In the genomic region with DNA sequence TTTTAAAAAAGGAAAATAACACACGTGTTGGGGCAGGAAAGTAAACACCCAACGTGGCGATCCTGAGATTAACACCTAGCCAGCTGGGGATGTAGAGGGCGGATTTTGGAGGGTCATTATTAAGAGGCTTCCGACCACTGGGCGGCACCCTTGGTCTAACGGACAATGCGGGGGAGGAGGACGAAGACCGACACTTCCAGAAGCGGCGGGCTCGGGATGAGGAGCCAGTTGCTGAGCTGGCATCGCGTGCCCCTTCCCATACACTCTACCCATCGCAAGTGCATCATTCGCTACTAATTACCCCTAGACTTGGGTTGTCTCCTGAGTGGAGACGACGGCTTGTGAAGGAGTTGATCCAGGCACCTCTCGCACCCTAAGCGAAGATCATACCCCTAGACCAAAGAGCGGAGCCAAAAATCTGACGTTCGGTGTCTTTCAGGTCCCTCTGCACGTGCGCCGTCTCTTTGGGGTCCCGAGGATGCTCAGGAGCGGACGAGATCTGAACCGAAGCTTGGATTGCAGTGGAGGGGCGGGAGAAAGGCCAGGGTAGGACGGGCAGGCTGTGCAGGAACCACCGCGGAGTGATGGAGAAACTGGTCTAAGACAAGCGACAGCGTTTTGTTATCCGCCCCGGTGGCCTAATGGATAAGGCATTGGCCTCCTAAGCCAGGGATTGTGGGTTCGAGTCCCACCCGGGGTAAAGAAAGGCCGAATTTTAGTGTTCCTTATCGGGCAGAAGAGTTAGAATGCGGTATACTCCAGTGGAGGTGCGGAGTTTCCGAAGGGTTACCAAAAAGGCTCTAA, we compare ENCODE assay signal across 1 cellular context.
A peak's percentile ranks its signal among the peaks of the same experiment; 100 is the strongest.
TF ChIP-seq lines count a peak whose summit lies in the region.

No MANE protein-coding gene starts in this region.

TF ChIP-seq in K562, 482 proteins besides CTCF, POLR2A, EP300 and RAD21 (continued from another document and continues in another):
- TF ChIP-seq, protein P1, sequence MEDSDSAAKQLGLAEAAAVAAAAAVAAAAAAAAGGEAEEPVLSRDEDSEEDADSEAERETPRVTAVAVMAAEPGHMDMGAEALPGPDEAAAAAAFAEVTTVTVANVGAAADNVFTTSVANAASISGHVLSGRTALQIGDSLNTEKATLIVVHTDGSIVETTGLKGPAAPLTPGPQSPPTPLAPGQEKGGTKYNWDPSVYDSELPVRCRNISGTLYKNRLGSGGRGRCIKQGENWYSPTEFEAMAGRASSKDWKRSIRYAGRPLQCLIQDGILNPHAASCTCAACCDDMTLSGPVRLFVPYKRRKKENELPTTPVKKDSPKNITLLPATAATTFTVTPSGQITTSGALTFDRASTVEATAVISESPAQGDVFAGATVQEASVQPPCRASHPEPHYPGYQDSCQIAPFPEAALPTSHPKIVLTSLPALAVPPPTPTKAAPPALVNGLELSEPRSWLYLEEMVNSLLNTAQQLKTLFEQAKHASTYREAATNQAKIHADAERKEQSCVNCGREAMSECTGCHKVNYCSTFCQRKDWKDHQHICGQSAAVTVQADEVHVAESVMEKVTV (CRISPR knock-in tag; IDR thresholded peaks at IDR 0.05) = peak; percentile 66
- peak; percentile 39; the same call in 1 of the 2 replicates for TF ChIP-seq RBFOX2 (IDR thresholded peaks at IDR 0.05; ENCODE audit: low read depth, low read length)
- TF ChIP-seq SMAD3 (CRISPR knock-in tag; conservative IDR thresholded peaks at IDR 0.05) = peak; percentile 52; the same call in 1 of the 2 replicates
- TF ChIP-seq, protein P2, sequence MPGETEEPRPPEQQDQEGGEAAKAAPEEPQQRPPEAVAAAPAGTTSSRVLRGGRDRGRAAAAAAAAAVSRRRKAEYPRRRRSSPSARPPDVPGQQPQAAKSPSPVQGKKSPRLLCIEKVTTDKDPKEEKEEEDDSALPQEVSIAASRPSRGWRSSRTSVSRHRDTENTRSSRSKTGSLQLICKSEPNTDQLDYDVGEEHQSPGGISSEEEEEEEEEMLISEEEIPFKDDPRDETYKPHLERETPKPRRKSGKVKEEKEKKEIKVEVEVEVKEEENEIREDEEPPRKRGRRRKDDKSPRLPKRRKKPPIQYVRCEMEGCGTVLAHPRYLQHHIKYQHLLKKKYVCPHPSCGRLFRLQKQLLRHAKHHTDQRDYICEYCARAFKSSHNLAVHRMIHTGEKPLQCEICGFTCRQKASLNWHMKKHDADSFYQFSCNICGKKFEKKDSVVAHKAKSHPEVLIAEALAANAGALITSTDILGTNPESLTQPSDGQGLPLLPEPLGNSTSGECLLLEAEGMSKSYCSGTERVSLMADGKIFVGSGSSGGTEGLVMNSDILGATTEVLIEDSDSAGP (CRISPR knock-in tag; IDR thresholded peaks at IDR 0.05) = no peak; the same call in 1 of the 2 replicates
- TF ChIP-seq, protein P3, sequence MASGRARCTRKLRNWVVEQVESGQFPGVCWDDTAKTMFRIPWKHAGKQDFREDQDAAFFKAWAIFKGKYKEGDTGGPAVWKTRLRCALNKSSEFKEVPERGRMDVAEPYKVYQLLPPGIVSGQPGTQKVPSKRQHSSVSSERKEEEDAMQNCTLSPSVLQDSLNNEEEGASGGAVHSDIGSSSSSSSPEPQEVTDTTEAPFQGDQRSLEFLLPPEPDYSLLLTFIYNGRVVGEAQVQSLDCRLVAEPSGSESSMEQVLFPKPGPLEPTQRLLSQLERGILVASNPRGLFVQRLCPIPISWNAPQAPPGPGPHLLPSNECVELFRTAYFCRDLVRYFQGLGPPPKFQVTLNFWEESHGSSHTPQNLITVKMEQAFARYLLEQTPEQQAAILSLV (tag; IDR thresholded peaks at IDR 0.05) = no peak
- peak; percentile 33; the same call in 1 of the 2 replicates for TF ChIP-seq SMC3 (conservative IDR thresholded peaks at IDR 0.05; ENCODE audit: insufficient read depth, low read depth, low read length)
- no peak for TF ChIP-seq PCBP1 (IDR thresholded peaks at IDR 0.05; ENCODE audit: low read depth, low read length, poor library complexity, severe bottlenecking)
- no peak for TF ChIP-seq RFX7 (CRISPR knock-in tag; IDR thresholded peaks at IDR 0.05)
- no peak for TF ChIP-seq TCF3 (CRISPR knock-in tag; IDR thresholded peaks at IDR 0.05)
- TF ChIP-seq, protein P4, sequence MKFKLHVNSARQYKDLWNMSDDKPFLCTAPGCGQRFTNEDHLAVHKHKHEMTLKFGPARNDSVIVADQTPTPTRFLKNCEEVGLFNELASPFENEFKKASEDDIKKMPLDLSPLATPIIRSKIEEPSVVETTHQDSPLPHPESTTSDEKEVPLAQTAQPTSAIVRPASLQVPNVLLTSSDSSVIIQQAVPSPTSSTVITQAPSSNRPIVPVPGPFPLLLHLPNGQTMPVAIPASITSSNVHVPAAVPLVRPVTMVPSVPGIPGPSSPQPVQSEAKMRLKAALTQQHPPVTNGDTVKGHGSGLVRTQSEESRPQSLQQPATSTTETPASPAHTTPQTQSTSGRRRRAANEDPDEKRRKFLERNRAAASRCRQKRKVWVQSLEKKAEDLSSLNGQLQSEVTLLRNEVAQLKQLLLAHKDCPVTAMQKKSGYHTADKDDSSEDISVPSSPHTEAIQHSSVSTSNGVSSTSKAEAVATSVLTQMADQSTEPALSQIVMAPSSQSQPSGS (CRISPR knock-in tag; IDR thresholded peaks at IDR 0.05) = no peak
- TF ChIP-seq ETV5 (CRISPR knock-in tag; IDR thresholded peaks at IDR 0.05; ENCODE audit: low read depth) = peak; percentile 14; the same call in 1 of the 2 replicates
- no peak for TF ChIP-seq HDGF (IDR thresholded peaks at IDR 0.05)
- no peak for TF ChIP-seq RBM25 (IDR thresholded peaks at IDR 0.05; ENCODE audit: low read depth, low read length, severe bottlenecking)
- peak; percentile 56 for TF ChIP-seq DPF2 (IDR thresholded peaks at IDR 0.05)
- TF ChIP-seq, protein P5, sequence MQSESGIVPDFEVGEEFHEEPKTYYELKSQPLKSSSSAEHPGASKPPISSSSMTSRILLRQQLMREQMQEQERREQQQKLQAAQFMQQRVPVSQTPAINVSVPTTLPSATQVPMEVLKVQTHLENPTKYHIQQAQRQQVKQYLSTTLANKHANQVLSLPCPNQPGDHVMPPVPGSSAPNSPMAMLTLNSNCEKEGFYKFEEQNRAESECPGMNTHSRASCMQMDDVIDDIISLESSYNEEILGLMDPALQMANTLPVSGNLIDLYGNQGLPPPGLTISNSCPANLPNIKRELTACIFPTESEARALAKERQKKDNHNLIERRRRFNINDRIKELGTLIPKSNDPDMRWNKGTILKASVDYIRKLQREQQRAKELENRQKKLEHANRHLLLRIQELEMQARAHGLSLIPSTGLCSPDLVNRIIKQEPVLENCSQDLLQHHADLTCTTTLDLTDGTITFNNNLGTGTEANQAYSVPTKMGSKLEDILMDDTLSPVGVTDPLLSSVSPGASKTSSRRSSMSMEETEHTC (IDR thresholded peaks at IDR 0.05) = no peak
- no peak for TF ChIP-seq POLR2AphosphoS2 (IDR thresholded peaks at IDR 0.05; ENCODE audit: low read length)
- TF ChIP-seq, protein P6, sequence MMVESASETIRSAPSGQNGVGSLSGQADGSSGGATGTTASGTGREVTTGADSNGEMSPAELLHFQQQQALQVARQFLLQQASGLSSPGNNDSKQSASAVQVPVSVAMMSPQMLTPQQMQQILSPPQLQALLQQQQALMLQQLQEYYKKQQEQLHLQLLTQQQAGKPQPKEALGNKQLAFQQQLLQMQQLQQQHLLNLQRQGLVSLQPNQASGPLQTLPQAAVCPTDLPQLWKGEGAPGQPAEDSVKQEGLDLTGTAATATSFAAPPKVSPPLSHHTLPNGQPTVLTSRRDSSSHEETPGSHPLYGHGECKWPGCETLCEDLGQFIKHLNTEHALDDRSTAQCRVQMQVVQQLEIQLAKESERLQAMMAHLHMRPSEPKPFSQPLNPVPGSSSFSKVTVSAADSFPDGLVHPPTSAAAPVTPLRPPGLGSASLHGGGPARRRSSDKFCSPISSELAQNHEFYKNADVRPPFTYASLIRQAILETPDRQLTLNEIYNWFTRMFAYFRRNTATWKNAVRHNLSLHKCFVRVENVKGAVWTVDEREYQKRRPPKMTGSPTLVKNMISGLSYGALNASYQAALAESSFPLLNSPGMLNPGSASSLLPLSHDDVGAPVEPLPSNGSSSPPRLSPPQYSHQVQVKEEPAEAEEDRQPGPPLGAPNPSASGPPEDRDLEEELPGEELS (CRISPR knock-in tag; IDR thresholded peaks at IDR 0.05; ENCODE audit: borderline replicate concordance) = no peak
- TF ChIP-seq TBP (optimal IDR thresholded peaks at IDR 0.05; ENCODE audit: low read depth, low read length) = peak; percentile 99
- no peak; the same call in none of the 2 replicates for TF ChIP-seq SMAD4 (CRISPR knock-in tag; conservative IDR thresholded peaks at IDR 0.05)
- no peak; the same call in none of the 2 replicates for TF ChIP-seq TARDBP (IDR thresholded peaks at IDR 0.05)
- TF ChIP-seq FOXM1 (IDR thresholded peaks at IDR 0.05; ENCODE audit: low read depth) = no peak
- no peak for TF ChIP-seq FOXM1 (CRISPR knock-in tag; IDR thresholded peaks at IDR 0.05; ENCODE audit: low read depth)
- TF ChIP-seq SMARCE1 (IDR thresholded peaks at IDR 0.05) = no peak; the same call in 1 of the 2 replicates
- no peak for TF ChIP-seq HMG20A (CRISPR knock-in tag; conservative IDR thresholded peaks at IDR 0.05)
- TF ChIP-seq, protein P7, sequence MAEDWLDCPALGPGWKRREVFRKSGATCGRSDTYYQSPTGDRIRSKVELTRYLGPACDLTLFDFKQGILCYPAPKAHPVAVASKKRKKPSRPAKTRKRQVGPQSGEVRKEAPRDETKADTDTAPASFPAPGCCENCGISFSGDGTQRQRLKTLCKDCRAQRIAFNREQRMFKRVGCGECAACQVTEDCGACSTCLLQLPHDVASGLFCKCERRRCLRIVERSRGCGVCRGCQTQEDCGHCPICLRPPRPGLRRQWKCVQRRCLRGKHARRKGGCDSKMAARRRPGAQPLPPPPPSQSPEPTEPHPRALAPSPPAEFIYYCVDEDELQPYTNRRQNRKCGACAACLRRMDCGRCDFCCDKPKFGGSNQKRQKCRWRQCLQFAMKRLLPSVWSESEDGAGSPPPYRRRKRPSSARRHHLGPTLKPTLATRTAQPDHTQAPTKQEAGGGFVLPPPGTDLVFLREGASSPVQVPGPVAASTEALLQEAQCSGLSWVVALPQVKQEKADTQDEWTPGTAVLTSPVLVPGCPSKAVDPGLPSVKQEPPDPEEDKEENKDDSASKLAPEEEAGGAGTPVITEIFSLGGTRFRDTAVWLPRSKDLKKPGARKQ (CRISPR knock-in tag; IDR thresholded peaks at IDR 0.05) = no peak; the same call in 1 of the 2 replicates
- TF ChIP-seq, protein P8, sequence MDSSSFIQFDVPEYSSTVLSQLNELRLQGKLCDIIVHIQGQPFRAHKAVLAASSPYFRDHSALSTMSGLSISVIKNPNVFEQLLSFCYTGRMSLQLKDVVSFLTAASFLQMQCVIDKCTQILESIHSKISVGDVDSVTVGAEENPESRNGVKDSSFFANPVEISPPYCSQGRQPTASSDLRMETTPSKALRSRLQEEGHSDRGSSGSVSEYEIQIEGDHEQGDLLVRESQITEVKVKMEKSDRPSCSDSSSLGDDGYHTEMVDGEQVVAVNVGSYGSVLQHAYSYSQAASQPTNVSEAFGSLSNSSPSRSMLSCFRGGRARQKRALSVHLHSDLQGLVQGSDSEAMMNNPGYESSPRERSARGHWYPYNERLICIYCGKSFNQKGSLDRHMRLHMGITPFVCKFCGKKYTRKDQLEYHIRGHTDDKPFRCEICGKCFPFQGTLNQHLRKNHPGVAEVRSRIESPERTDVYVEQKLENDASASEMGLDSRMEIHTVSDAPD (CRISPR knock-in tag; IDR thresholded peaks at IDR 0.05) = no peak
- TF ChIP-seq, protein P9, sequence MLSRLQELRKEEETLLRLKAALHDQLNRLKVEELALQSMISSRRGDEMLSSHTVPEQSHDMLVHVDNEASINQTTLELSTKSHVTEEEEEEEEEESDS (CRISPR knock-in tag; IDR thresholded peaks at IDR 0.05) = no peak
- TF ChIP-seq, protein P10, sequence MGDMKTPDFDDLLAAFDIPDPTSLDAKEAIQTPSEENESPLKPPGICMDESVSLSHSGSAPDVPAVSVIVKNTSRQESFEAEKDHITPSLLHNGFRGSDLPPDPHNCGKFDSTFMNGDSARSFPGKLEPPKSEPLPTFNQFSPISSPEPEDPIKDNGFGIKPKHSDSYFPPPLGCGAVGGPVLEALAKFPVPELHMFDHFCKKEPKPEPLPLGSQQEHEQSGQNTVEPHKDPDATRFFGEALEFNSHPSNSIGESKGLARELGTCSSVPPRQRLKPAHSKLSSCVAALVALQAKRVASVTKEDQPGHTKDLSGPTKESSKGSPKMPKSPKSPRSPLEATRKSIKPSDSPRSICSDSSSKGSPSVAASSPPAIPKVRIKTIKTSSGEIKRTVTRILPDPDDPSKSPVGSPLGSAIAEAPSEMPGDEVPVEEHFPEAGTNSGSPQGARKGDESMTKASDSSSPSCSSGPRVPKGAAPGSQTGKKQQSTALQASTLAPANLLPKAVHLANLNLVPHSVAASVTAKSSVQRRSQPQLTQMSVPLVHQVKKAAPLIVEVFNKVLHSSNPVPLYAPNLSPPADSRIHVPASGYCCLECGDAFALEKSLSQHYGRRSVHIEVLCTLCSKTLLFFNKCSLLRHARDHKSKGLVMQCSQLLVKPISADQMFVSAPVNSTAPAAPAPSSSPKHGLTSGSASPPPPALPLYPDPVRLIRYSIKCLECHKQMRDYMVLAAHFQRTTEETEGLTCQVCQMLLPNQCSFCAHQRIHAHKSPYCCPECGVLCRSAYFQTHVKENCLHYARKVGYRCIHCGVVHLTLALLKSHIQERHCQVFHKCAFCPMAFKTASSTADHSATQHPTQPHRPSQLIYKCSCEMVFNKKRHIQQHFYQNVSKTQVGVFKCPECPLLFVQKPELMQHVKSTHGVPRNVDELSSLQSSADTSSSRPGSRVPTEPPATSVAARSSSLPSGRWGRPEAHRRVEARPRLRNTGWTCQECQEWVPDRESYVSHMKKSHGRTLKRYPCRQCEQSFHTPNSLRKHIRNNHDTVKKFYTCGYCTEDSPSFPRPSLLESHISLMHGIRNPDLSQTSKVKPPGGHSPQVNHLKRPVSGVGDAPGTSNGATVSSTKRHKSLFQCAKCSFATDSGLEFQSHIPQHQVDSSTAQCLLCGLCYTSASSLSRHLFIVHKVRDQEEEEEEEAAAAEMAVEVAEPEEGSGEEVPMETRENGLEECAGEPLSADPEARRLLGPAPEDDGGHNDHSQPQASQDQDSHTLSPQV (IDR thresholded peaks at IDR 0.05) = peak; percentile 87
- no peak for TF ChIP-seq HOXB6 (CRISPR knock-in tag; IDR thresholded peaks at IDR 0.05; ENCODE audit: borderline replicate concordance)
- TF ChIP-seq PHTF2 (CRISPR knock-in tag; IDR thresholded peaks at IDR 0.05) = no peak
- peak; percentile 93 for TF ChIP-seq SP1 (CRISPR knock-in tag; IDR thresholded peaks at IDR 0.05)
- TF ChIP-seq, protein P11, sequence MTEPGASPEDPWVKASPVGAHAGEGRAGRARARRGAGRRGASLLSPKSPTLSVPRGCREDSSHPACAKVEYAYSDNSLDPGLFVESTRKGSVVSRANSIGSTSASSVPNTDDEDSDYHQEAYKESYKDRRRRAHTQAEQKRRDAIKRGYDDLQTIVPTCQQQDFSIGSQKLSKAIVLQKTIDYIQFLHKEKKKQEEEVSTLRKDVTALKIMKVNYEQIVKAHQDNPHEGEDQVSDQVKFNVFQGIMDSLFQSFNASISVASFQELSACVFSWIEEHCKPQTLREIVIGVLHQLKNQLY (CRISPR knock-in tag; conservative IDR thresholded peaks at IDR 0.05) = no peak; a peak in 1 of 4 replicates
- TF ChIP-seq, protein P12, sequence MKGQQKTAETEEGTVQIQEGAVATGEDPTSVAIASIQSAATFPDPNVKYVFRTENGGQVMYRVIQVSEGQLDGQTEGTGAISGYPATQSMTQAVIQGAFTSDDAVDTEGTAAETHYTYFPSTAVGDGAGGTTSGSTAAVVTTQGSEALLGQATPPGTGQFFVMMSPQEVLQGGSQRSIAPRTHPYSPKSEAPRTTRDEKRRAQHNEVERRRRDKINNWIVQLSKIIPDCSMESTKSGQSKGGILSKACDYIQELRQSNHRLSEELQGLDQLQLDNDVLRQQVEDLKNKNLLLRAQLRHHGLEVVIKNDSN (CRISPR knock-in tag; IDR thresholded peaks at IDR 0.05) = 0 out of 2 replicates have a peak, but pooled peaks have one; percentile 50
- no peak for TF ChIP-seq ZNF77 (CRISPR knock-in tag; IDR thresholded peaks at IDR 0.05)
- TF ChIP-seq KLF10 (CRISPR knock-in tag; IDR thresholded peaks at IDR 0.05) = no peak
- TF ChIP-seq TAF15 (IDR thresholded peaks at IDR 0.05; ENCODE audit: low read depth, low read length) = no peak
- peak; percentile 68; the same call in 1 of the 2 replicates for TF ChIP-seq PHF21A (IDR thresholded peaks at IDR 0.05; ENCODE audit: borderline replicate concordance, low read depth)
